Comparison of ENCODE assay signal across 8 cellular contexts in genomic region chr1:45953934-45954333, GRCh38.
A peak's percentile ranks its signal among the peaks of the same experiment; 100 is the strongest.
DNase-seq lines count a peak whose midpoint lies in the region; ATAC-seq and TF ChIP-seq lines count a peak whose summit lies in the region.

No MANE protein-coding gene starts in this region.

- H3K4me1 ChIP-seq in HUES6 (ENCODE audit: control insufficient read depth, insufficient read depth, low read length) (peaks cover 29% of the 10 kb centered on the region), smooth muscle cell (ENCODE audit: low read depth) (peaks cover 31% of the 10 kb centered on the region), PC-3 (ENCODE audit: insufficient read depth, low read length) (peaks cover 8% of the 10 kb centered on the region)

- POLR2A ChIA-PET in PC-3 (lab: Charles Lee; ENCODE audit: unreplicated experiment), result interaction anchor here (0.5 kb wide), 1 partner anchor 349 kb away, joined by 3 read pairs; the partner anchor contains the start of gene LRRC41

- no peak overlapping the region for H2AFZ ChIP-seq in smooth muscle cell (ENCODE audit: low read depth)
- H2AFZ ChIP-seq in PC-3 (ENCODE audit: low read length), result no peak overlapping the region

- peak overlapping the region; percentile 62; the same call in 1 of the 2 replicates for H3K27ac ChIP-seq in HUES6 (ENCODE audit: low read depth, low read length)
- peak overlapping the region; percentile 70 for H3K27ac ChIP-seq in brain microvascular endothelial cell
- peak overlapping the region; percentile 82 for H3K27ac ChIP-seq in smooth muscle cell (ENCODE audit: low read depth)
- no peak overlapping the region for H3K27ac ChIP-seq in PC-3 (ENCODE audit: low read length)

- H3K36me3 ChIP-seq in HUES6 (ENCODE audit: control insufficient read depth, insufficient read depth, low read length) (no peaks in the 10 kb centered on the region), brain microvascular endothelial cell (replicated peaks) (no peaks in the 10 kb centered on the region), smooth muscle cell (ENCODE audit: low read depth) (no peaks in the 10 kb centered on the region), PC-3 (ENCODE audit: low read depth, low read length) (no peaks in the 10 kb centered on the region)

- DNase-seq in brain microvascular endothelial cell, result no peak
- peak; percentile 46 for DNase-seq in iPS-NIHi11 (ENCODE audit: low spot score)
- no peak for DNase-seq in smooth muscle cell (lab: John Stamatoyannopoulos, UW; ENCODE audit: unreplicated experiment)
- no peak for DNase-seq in PC-3
- DNase-seq in GM19240 (ENCODE audit: insufficient read length, low spot score), result no peak
- DNase-seq in HuH-7 (ENCODE audit: low spot score), result no peak

- no peaks in the 10 kb centered on the region for H3K9me2 ChIP-seq in PC-3 (replicated peaks; ENCODE audit: low read length)

- no peak; the same call in 1 of the 2 replicates for ATAC-seq in PC-3
- no peak for ATAC-seq in GM21515 (IDR thresholded peaks at IDR 0.05; ENCODE audit: unreplicated experiment)

- H3K4me3 ChIP-seq in HUES6 (ENCODE audit: low read depth, low read length), result peak overlapping the region; percentile 19; the same call in 1 of the 2 replicates
- no peak overlapping the region for H3K4me3 ChIP-seq in brain microvascular endothelial cell (ENCODE audit: low read depth, low read length)
- H3K4me3 ChIP-seq in smooth muscle cell, result peak overlapping the region; percentile 4
- H3K4me3 ChIP-seq in PC-3 (ENCODE audit: low read length), result no peak overlapping the region

- H3K9me3 ChIP-seq in HUES6 (ENCODE audit: control insufficient read depth, insufficient read depth, low read depth, low read length), result no peaks in the 10 kb centered on the region
- no peaks in the 10 kb centered on the region for H3K9me3 ChIP-seq in smooth muscle cell (replicated peaks; ENCODE audit: low read depth)
- H3K9me3 ChIP-seq in PC-3 (ENCODE audit: low read length), result no peaks in the 10 kb centered on the region

- WGBS in smooth muscle cell (ENCODE audit: low lambda C conversion rate), result 13% methylated on average over 2 of the region's 2 CpGs

- H3K27me3 ChIP-seq in HUES6 (ENCODE audit: control insufficient read depth, insufficient read depth, low read length) (no peaks in the 10 kb centered on the region), brain microvascular endothelial cell (replicated peaks) (no peaks in the 10 kb centered on the region), smooth muscle cell (ENCODE audit: low read depth) (no peaks in the 10 kb centered on the region), PC-3 (ENCODE audit: low read length) (no peaks in the 10 kb centered on the region)

- in situ Hi-C loops in brain microvascular endothelial cell (cut with HindIII; ENCODE audit: low pct_ligation_motif_present, low sequenced_read_pairs), result no loop called here

- H3K79me2 ChIP-seq in smooth muscle cell (ENCODE audit: low read depth) (peaks cover 12% of the 10 kb centered on the region), PC-3 (ENCODE audit: low read length) (no peaks in the 10 kb centered on the region)

- H3K9ac ChIP-seq in HUES6 (ENCODE audit: low read length), result peak overlapping the region; percentile 48
- H3K9ac ChIP-seq in smooth muscle cell (ENCODE audit: low read depth), result peak overlapping the region; percentile 26
- no peak overlapping the region for H3K9ac ChIP-seq in PC-3 (ENCODE audit: low read length)

- H3F3A ChIP-seq in smooth muscle cell (ENCODE audit: low read depth), result peaks cover 12% of the 10 kb centered on the region
- H3F3A ChIP-seq in PC-3 (ENCODE audit: low read length, unreplicated experiment), result no peaks in the 10 kb centered on the region

- H3K4me2 ChIP-seq in smooth muscle cell (peak overlapping the region; percentile 60), PC-3 (ENCODE audit: low read length) (no peak overlapping the region)

- H4K20me1 ChIP-seq in smooth muscle cell (ENCODE audit: low read depth) (no peaks in the 10 kb centered on the region), PC-3 (ENCODE audit: low read length) (no peaks in the 10 kb centered on the region)

- TF ChIP-seq CTCF in brain microvascular endothelial cell (IDR thresholded peaks at IDR 0.05; ENCODE audit: low read depth, low read length, missing control alignments), result no peak
- no peak for TF ChIP-seq CTCF in smooth muscle cell (IDR thresholded peaks at IDR 0.05; ENCODE audit: borderline replicate concordance, insufficient read depth, poor library complexity, severe bottlenecking)
- no peak for TF ChIP-seq CTCF in PC-3 (conservative IDR thresholded peaks at IDR 0.05; ENCODE audit: low read depth, low read length)

- CTCF ChIA-PET in PC-3 (lab: Charles Lee), result no interaction called here

- BruUV-seq in PC-3 (replicated peaks; lab: Mats Ljungman, UMichigan), result no TSS peak

- intact Hi-C loops in PC-3 (cut with micrococcal nuclease), result no loop called here

Comparison
In these comparisons a context has a peak if more than half of its experiments do, and no peak if none do; other contexts are left out.
1. H3K4me3 ChIP-seq: peak in HUES6 (single experiment) and smooth muscle cell (single experiment); none in brain microvascular endothelial cell (single experiment) and PC-3 (single experiment).